23 cellular contexts compared by ENCODE assay signal in genomic region chr6:69961251-69961650, GRCh38.
"Had no signal": no experiment of that assay in that cellular context is flagged by ENCODE, and none has a peak within 500 bp of the region (broad histone marks: within the 10 kb centered on the region; RNA-seq: fewer than 3 reads in every experiment).

No MANE protein-coding gene starts in this region.

- H3K27ac ChIP-seq: ascending aorta, coronary artery, heart left ventricle, left lung, lower lobe of right lung, ovary, prostate gland, sigmoid colon, stomach, thyroid gland, upper lobe of left lung, VCaP had no signal

- H3K36me3 ChIP-seq: ascending aorta, heart left ventricle, left lung, lower lobe of right lung, ovary, prostate gland, sigmoid colon, stomach, thyroid gland, upper lobe of left lung had no signal

- DNase-seq: activated CD4-positive, alpha-beta T cell treated with anti-CD3 and anti-CD28 coated beads for 48 hours; activated CD4-positive, alpha-beta T cell treated with anti-CD3 and anti-CD28 coated beads, Interleukin-2, amount 50 U/mL, for 48 hours; activated CD8-positive, alpha-beta memory T cell treated with anti-CD3 and anti-CD28 coated beads for 24 hours; activated effector memory CD4-positive, alpha-beta T cell treated with Interleukin-2 at 50 U/mL for 16 hours; activated naive CD4-positive, alpha-beta T cell treated with anti-CD3 and anti-CD28 coated beads for 36 hours; activated naive CD8-positive, alpha-beta T cell treated with anti-CD3 and anti-CD28 coated beads for 36 hours; kidney glomerular epithelial cell; lower lobe of right lung; mesendoderm; ovary; sigmoid colon; stimulated activated CD4-positive, alpha-beta T cell treated with anti-CD3 and anti-CD28 coated beads, Interleukin-15, amount 100 ng/mL, for 24 hours; stimulated activated CD4-positive, alpha-beta T cell treated with anti-CD3 and anti-CD28 coated beads, Interleukin-2, amount 100 ng/mL, for 24 hours; stimulated activated naive B cell treated with anti-CD40 and anti-IgM and Interleukin-4, amounts not matched to agents 10 μg/mL and 1 μg/mL and 100 μg/mL, for 72 hours; stomach; thyroid gland had no signal

- H3K4me3 ChIP-seq: ascending aorta, coronary artery, heart left ventricle, left lung, lower lobe of right lung, ovary, prostate gland, sigmoid colon, stomach, thyroid gland, upper lobe of left lung had no signal

- H3K27me3 ChIP-seq: ascending aorta, heart left ventricle, left lung, ovary, sigmoid colon, stomach, thyroid gland, upper lobe of left lung had no signal

- ATAC-seq: heart left ventricle; left lung; lower lobe of right lung; stimulated activated naive B cell treated with anti-CD40 and anti-IgM and Interleukin-4, amounts not matched to agents 10 μg/mL and 1 μg/mL and 100 μg/mL, for 72 hours had no signal

- H3K9me3 ChIP-seq: ascending aorta, heart left ventricle, left lung, lower lobe of right lung, ovary, prostate gland, sigmoid colon, stomach, thyroid gland, upper lobe of left lung had no signal

- H3K4me1 ChIP-seq: ascending aorta, heart left ventricle, left lung, lower lobe of right lung, prostate gland, sigmoid colon, stomach, thyroid gland, upper lobe of left lung had no signal
